ENCODE assay signal across 8 cellular contexts in the genomic region with DNA sequence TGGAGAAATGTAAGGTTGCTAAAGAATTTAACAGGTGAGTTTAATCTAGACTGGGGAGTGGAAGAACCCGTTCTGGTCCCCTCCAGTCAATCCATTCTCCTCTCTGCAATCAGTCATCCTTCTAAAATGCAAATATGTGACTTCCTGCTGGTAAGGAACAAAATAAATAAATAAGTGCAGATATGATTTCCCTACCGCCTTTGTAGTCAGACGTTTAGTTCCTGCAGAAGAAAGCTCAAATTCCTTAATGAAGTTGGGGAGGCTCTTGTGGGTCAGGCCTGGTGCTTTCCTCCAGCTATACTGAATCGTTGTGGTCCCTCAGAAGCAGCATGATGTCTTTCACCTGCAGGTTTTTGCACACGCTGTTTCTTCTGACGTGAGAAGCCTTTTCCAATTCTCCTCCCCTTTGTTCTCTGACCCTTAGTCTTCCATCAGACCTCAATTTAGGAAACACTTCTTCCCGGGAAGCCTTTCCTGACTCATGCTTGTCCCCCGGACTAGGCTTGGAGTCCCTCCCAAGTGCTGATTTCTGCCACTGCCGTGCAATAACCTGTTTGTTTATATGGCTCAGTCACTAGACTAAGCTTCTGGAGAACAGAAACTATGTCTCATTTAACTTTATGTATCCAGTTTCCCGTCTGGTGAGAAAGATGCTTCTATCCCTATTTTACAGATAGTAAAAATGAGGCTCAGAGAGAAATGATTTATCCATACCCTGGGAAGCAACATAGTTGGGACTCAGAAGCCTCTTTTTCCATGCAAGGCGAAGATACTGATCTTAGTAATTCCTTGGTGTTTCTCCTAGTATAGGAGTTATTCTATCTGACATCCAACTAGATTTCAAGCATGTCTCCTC. TPM values are rescaled to one million over a fixed set of nuclear protein-coding genes. Genes with fewer than 3 reads are reported as not detected.
A peak's percentile ranks its signal among the peaks of the same experiment; 100 is the strongest.
DNase-seq lines count a peak whose midpoint lies in the region; ATAC-seq and TF ChIP-seq lines count a peak whose summit lies in the region.

No MANE protein-coding gene starts in this region.

- H3K4me3 Mint-ChIP-seq in activated CD4-positive, alpha-beta T cell treated with anti-CD3 and anti-CD28 coated beads for 36 hours: peak overlapping the region; percentile 99
- peak overlapping the region; percentile 100 for H3K4me3 Mint-ChIP-seq in activated CD8-positive, alpha-beta T cell treated with anti-CD3 and anti-CD28 coated beads, Interleukin-2, amount 10 ng/mL, durations not matched to agents 7 days and 5 days

- peak; percentile 25 for DNase-seq in activated CD4-positive, alpha-beta T cell treated with anti-CD3 and anti-CD28 coated beads for 36 hours
- no peak for DNase-seq in activated CD4-positive, alpha-beta T cell treated with anti-CD3 and anti-CD28 coated beads for 4 hours
- peak; percentile 25 for DNase-seq in activated CD8-positive, alpha-beta T cell treated with anti-CD3 and anti-CD28 coated beads, Interleukin-2, amount 10 ng/mL, durations not matched to agents 7 days and 5 days
- no peak for DNase-seq in suprapubic skin (ENCODE audit: low spot score in 2 of 2)

- no peak for TF ChIP-seq POLR2A in suprapubic skin (IDR thresholded peaks at IDR 0.05)

- H3K4me1 Mint-ChIP-seq in activated CD4-positive, alpha-beta T cell treated with anti-CD3 and anti-CD28 coated beads for 36 hours: peaks cover 55% of the 10 kb centered on the region
- H3K4me1 Mint-ChIP-seq in activated CD8-positive, alpha-beta T cell treated with anti-CD3 and anti-CD28 coated beads, Interleukin-2, amount 10 ng/mL, durations not matched to agents 7 days and 5 days (ENCODE audit: low read depth): peaks cover 56% of the 10 kb centered on the region

- no peak for TF ChIP-seq EP300 in suprapubic skin (IDR thresholded peaks at IDR 0.05)

- POLR2A ChIA-PET in activated CD4-positive, alpha-beta T cell treated with anti-CD3 and anti-CD28 coated beads for 36 hours (lab: Charles Lee): interaction anchor here (0.6 to 1.0 kb wide), 2 partner anchors 48 to 223 kb away, joined by 3 read pairs; no protein-coding TSS in a partner anchor
- POLR2A ChIA-PET in activated CD8-positive, alpha-beta T cell treated with anti-CD3 and anti-CD28 coated beads, Interleukin-2, amount 10 ng/mL, durations not matched to agents 7 days and 5 days (lab: Charles Lee): interaction anchor here (0.6 to 2.4 kb wide), 15 partner anchors 9 to 340 kb away, joined by 3 to 27 read pairs (median 4); partner anchors contain the start of genes AKNA, TMEM268 and WHRN

- H3K9me3 ChIP-seq in iPS-18c (ENCODE audit: control insufficient read depth, insufficient read depth, low read length) (peaks cover 3% of the 10 kb centered on the region), suprapubic skin (no peaks in the 10 kb centered on the region)

- CTCF ChIA-PET in activated CD4-positive, alpha-beta T cell treated with anti-CD3 and anti-CD28 coated beads for 36 hours (lab: Charles Lee): interaction anchor here (0.9 to 3.3 kb wide), 5 partner anchors 9 to 183 kb away, joined by 4 to 15 read pairs (median 5); no protein-coding TSS in a partner anchor
- CTCF ChIA-PET in activated CD8-positive, alpha-beta T cell treated with anti-CD3 and anti-CD28 coated beads, Interleukin-2, amount 10 ng/mL, durations not matched to agents 7 days and 5 days (lab: Charles Lee): interaction anchor here (0.7 to 11.4 kb wide), 7 partner anchors 23 to 183 kb away, joined by 3 to 269 read pairs (median 7); partner anchors contain the start of gene TMEM268

- peaks cover 48% of the 10 kb centered on the region for H3K36me3 Mint-ChIP-seq in activated CD4-positive, alpha-beta T cell treated with anti-CD3 and anti-CD28 coated beads for 36 hours (ENCODE audit: low read depth)
- H3K36me3 Mint-ChIP-seq in activated CD8-positive, alpha-beta T cell treated with anti-CD3 and anti-CD28 coated beads, Interleukin-2, amount 10 ng/mL, durations not matched to agents 7 days and 5 days (ENCODE audit: low read depth): peaks cover 46% of the 10 kb centered on the region

- H3K27ac ChIP-seq in suprapubic skin: peak overlapping the region; percentile 97

- H3K4me1 ChIP-seq in suprapubic skin: peaks cover 59% of the 10 kb centered on the region

- peaks cover 13% of the 10 kb centered on the region for H3K36me3 ChIP-seq in suprapubic skin

- 10% methylated on average over 11 of the region's 11 CpGs for WGBS in suprapubic skin

- no peaks in the 10 kb centered on the region for H3K9me3 Mint-ChIP-seq in activated CD4-positive, alpha-beta T cell treated with anti-CD3 and anti-CD28 coated beads for 36 hours (ENCODE audit: low read depth)
- H3K9me3 Mint-ChIP-seq in activated CD8-positive, alpha-beta T cell treated with anti-CD3 and anti-CD28 coated beads, Interleukin-2, amount 10 ng/mL, durations not matched to agents 7 days and 5 days (ENCODE audit: insufficient read depth): no peaks in the 10 kb centered on the region

- no peaks in the 10 kb centered on the region for H3K27me3 ChIP-seq in suprapubic skin

- peak overlapping the region; percentile 100 for H3K27ac Mint-ChIP-seq in activated CD4-positive, alpha-beta T cell treated with anti-CD3 and anti-CD28 coated beads for 36 hours
- peak overlapping the region; percentile 98 for H3K27ac Mint-ChIP-seq in activated CD8-positive, alpha-beta T cell treated with anti-CD3 and anti-CD28 coated beads, Interleukin-2, amount 10 ng/mL, durations not matched to agents 7 days and 5 days

- intact Hi-C loops in activated CD4-positive, alpha-beta T cell treated with anti-CD3 and anti-CD28 coated beads for 36 hours (cut with DNase I, micrococcal nuclease): loop anchor here (2.0 to 10.0 kb wide), 6 partner anchors 22 to 1314 kb away; partner anchors contain the start of genes C9orf43 (in 1 of the 2), CDC26 (in 1 of the 2), POLE3 (in 1 of the 2) and PRPF4 (in 1 of the 2)

- ATAC-seq in activated CD4-positive, alpha-beta T cell treated with anti-CD3 and anti-CD28 coated beads for 36 hours: no peak
- no peak for ATAC-seq in activated CD8-positive, alpha-beta T cell treated with anti-CD3 and anti-CD28 coated beads, Interleukin-2, amount 10 ng/mL, durations not matched to agents 7 days and 5 days
- no peak for ATAC-seq in HG03460 (IDR thresholded peaks at IDR 0.05; ENCODE audit: unreplicated experiment)
- no peak for ATAC-seq in HG03025 (IDR thresholded peaks at IDR 0.05; ENCODE audit: low FRiP score, unreplicated experiment)
- ATAC-seq in GM21717 (IDR thresholded peaks at IDR 0.05; ENCODE audit: unreplicated experiment): no peak

- peak overlapping the region; percentile 99 for H3K4me3 ChIP-seq in iPS-18c (ENCODE audit: insufficient read depth, low read depth, low read length)
- H3K4me3 ChIP-seq in suprapubic skin: peak overlapping the region; percentile 87

- TF ChIP-seq CTCF in suprapubic skin (IDR thresholded peaks at IDR 0.05): no peak

- no peaks in the 10 kb centered on the region for H3K27me3 Mint-ChIP-seq in activated CD4-positive, alpha-beta T cell treated with anti-CD3 and anti-CD28 coated beads for 36 hours
- H3K27me3 Mint-ChIP-seq in activated CD8-positive, alpha-beta T cell treated with anti-CD3 and anti-CD28 coated beads, Interleukin-2, amount 10 ng/mL, durations not matched to agents 7 days and 5 days (ENCODE audit: low read depth): peaks cover 2% of the 10 kb centered on the region

RNA-seq across cellular contexts. Expression of gene ATP6V1G1, which starts 1.3 kb away (rescaled TPM):
- 10 to 100 TPM; 33.8 to 37.7 TPM for total RNA-seq in activated CD4-positive, alpha-beta T cell treated with anti-CD3 and anti-CD28 coated beads for 36 hours
- total RNA-seq in activated CD8-positive, alpha-beta T cell treated with anti-CD3 and anti-CD28 coated beads, Interleukin-2, amount 10 ng/mL, durations not matched to agents 7 days and 5 days: 10 to 100 TPM; 79.2 to 82.0 TPM
- total RNA-seq in suprapubic skin: 100 to 1,000 TPM; 181 to 234 (median 209) TPM

RNA-seq across cellular contexts. Expression of gene TMEM268, which starts 22.2 kb away (rescaled TPM):
- 10 to 100 TPM; 23.3 to 29.4 TPM for total RNA-seq in activated CD4-positive, alpha-beta T cell treated with anti-CD3 and anti-CD28 coated beads for 36 hours
- total RNA-seq in activated CD8-positive, alpha-beta T cell treated with anti-CD3 and anti-CD28 coated beads, Interleukin-2, amount 10 ng/mL, durations not matched to agents 7 days and 5 days: 10 to 100 TPM; 21.3 to 23.3 TPM
- 10 to 100 TPM in 2 of 4 donors, 1 to 10 TPM in 2; 3.2 to 12.3 (median 7.9) TPM for total RNA-seq in suprapubic skin

Comparison
In these comparisons a context has a peak if more than half of its experiments do, and no peak if none do; other contexts are left out.
1. DNase-seq: peak in activated CD4-positive, alpha-beta T cell treated with anti-CD3 and anti-CD28 coated beads for 36 hours (single experiment) and activated CD8-positive, alpha-beta T cell treated with anti-CD3 and anti-CD28 coated beads, Interleukin-2, amount 10 ng/mL, durations not matched to agents 7 days and 5 days (single experiment); none in activated CD4-positive, alpha-beta T cell treated with anti-CD3 and anti-CD28 coated beads for 4 hours (0 of 2) and suprapubic skin (0 of 2).